ENCODE assay signal across 7 cellular contexts in genomic region chr10:104784452-104784851, GRCh38.
"Had no signal": no experiment of that assay in that cellular context is flagged by ENCODE, and none has a peak within 500 bp of the region (broad histone marks: within the 10 kb centered on the region; RNA-seq: fewer than 3 reads in every experiment).

No MANE protein-coding gene starts in this region.

- H3K27ac Mint-ChIP-seq: HFFc6 had no signal

- H3K4me1 ChIP-seq: HAP-1 had no signal

- H3K4me3 ChIP-seq: GM23248, HAP-1 had no signal

- DNase-seq: GM23248, GOT3, H7, HFFc6, IMR-90 had no signal

- H3K36me3 ChIP-seq: HAP-1 had no signal

- H3K4me3 Mint-ChIP-seq: HFFc6 had no signal

- H3K9me3 ChIP-seq: HAP-1 had no signal

- H3K9ac ChIP-seq: GM23248 had no signal

- H3K27ac ChIP-seq: GM23248, HL-60 had no signal
